8 cellular contexts compared by ENCODE assay signal in the genomic region with DNA sequence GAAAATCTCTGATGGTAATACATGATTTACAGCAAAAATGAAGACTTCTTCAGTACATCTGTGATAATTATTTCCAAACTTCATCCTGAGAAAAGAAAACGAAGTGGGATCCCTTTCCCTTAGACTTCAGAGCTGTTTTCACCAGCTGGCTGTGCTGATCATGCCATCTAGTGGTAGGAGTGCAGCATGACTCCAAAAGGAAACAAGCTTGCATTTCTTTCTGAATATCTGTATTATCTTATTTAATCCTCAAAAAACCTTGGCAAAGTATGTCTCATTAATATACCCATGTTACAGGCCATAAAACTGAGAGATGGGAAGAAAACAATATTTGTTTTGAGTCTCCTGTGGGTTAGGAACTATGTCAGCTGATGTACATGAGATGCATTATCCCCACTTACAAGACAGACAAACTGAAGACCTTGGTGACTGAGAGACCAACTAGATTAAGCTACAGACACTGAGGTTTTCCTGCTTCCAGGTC. TPM values are rescaled to one million over a fixed set of nuclear protein-coding genes. Genes with fewer than 3 reads are reported as not detected.
DNase-seq lines count a peak whose midpoint lies in the region; ATAC-seq and TF ChIP-seq lines count a peak whose summit lies in the region.

No MANE protein-coding gene starts in this region.

- TF ChIP-seq CTCF in CD4-positive, alpha-beta T cell (IDR thresholded peaks at IDR 0.05): peak; percentile 99

- H3K4me1 Mint-ChIP-seq in CD4-positive, alpha-beta T cell (ENCODE audit: low read depth): peaks cover 8% of the 10 kb centered on the region
- peaks cover 4% of the 10 kb centered on the region for H3K4me1 Mint-ChIP-seq in activated CD8-positive, alpha-beta T cell treated with anti-CD3 and anti-CD28 coated beads, Interleukin-2, amount 10 ng/mL, durations not matched to agents 7 days and 5 days (ENCODE audit: low read depth)

- DNase-seq in CD4-positive, alpha-beta T cell: peak in 7 of 10 experiments; percentile 4 to 25 (median 9)
- DNase-seq in GM19238 (ENCODE audit: insufficient read length, low spot score) (peak; percentile 17), NCI-H345 treated with DMSO at 0.1 percent for 48 hours (lab: John Stamatoyannopoulos, UW; ENCODE audit: unreplicated experiment) (peak; percentile 81), head of caudate nucleus (peak in 30 of 42 donors; percentile 10 to 73 (median 46)), putamen (ENCODE audit: low spot score) (peak; percentile 23)
- peak; percentile 46 for DNase-seq in activated CD8-positive, alpha-beta T cell treated with anti-CD3 and anti-CD28 coated beads, Interleukin-2, amount 10 ng/mL, durations not matched to agents 7 days and 5 days

- POLR2A ChIA-PET in CD4-positive, alpha-beta T cell (lab: Charles Lee): interaction anchor here (1.0 to 1.2 kb wide), 2 partner anchors 293 to 619 kb away, joined by 3 read pairs; no protein-coding TSS in a partner anchor
- POLR2A ChIA-PET in activated CD8-positive, alpha-beta T cell treated with anti-CD3 and anti-CD28 coated beads, Interleukin-2, amount 10 ng/mL, durations not matched to agents 7 days and 5 days (lab: Charles Lee): no interaction called here

- no peaks in the 10 kb centered on the region for H3K9me3 Mint-ChIP-seq in CD4-positive, alpha-beta T cell
- no peaks in the 10 kb centered on the region for H3K9me3 Mint-ChIP-seq in activated CD8-positive, alpha-beta T cell treated with anti-CD3 and anti-CD28 coated beads, Interleukin-2, amount 10 ng/mL, durations not matched to agents 7 days and 5 days (ENCODE audit: insufficient read depth)

- no peaks in the 10 kb centered on the region for H3K36me3 Mint-ChIP-seq in CD4-positive, alpha-beta T cell (ENCODE audit: low read depth)
- H3K36me3 Mint-ChIP-seq in activated CD8-positive, alpha-beta T cell treated with anti-CD3 and anti-CD28 coated beads, Interleukin-2, amount 10 ng/mL, durations not matched to agents 7 days and 5 days (ENCODE audit: low read depth): no peaks in the 10 kb centered on the region

- CTCF ChIA-PET in CD4-positive, alpha-beta T cell (lab: Charles Lee): interaction anchor here (0.6 to 1.8 kb wide), 17 partner anchors 8 to 619 kb away, joined by 3 to 21 read pairs (median 5); a partner anchor contains a TSS
- CTCF ChIA-PET in activated CD8-positive, alpha-beta T cell treated with anti-CD3 and anti-CD28 coated beads, Interleukin-2, amount 10 ng/mL, durations not matched to agents 7 days and 5 days (lab: Charles Lee): interaction anchor here (0.5 to 7.5 kb wide), 67 partner anchors 8 to 622 kb away, joined by 3 to 53 read pairs (median 4); a partner anchor contains a TSS

- peak; percentile 48 for ATAC-seq in CD4-positive, alpha-beta T cell (ENCODE audit: poor library complexity)
- no peak for ATAC-seq in activated CD8-positive, alpha-beta T cell treated with anti-CD3 and anti-CD28 coated beads, Interleukin-2, amount 10 ng/mL, durations not matched to agents 7 days and 5 days
- ATAC-seq in GM19035 (IDR thresholded peaks at IDR 0.05; ENCODE audit: unreplicated experiment) (no peak), HG02798 (IDR thresholded peaks at IDR 0.05; ENCODE audit: poor library complexity, unreplicated experiment) (no peak)

- H3K9me3 ChIP-seq in CD4-positive, alpha-beta T cell (ENCODE audit: control insufficient read depth, low read length): no peaks in the 10 kb centered on the region

- peaks cover 5% of the 10 kb centered on the region for H3K27me3 Mint-ChIP-seq in CD4-positive, alpha-beta T cell
- H3K27me3 Mint-ChIP-seq in activated CD8-positive, alpha-beta T cell treated with anti-CD3 and anti-CD28 coated beads, Interleukin-2, amount 10 ng/mL, durations not matched to agents 7 days and 5 days (ENCODE audit: low read depth): peaks cover 6% of the 10 kb centered on the region

- H3K4me3 Mint-ChIP-seq in CD4-positive, alpha-beta T cell: no peak overlapping the region
- H3K4me3 Mint-ChIP-seq in activated CD8-positive, alpha-beta T cell treated with anti-CD3 and anti-CD28 coated beads, Interleukin-2, amount 10 ng/mL, durations not matched to agents 7 days and 5 days: no peak overlapping the region

- intact Hi-C loops in CD4-positive, alpha-beta T cell (cut with DNase I, micrococcal nuclease): loop anchor here (1.0 to 5.0 kb wide), 7 partner anchors 168 to 620 kb away; no protein-coding TSS in a partner anchor
- intact Hi-C loops in head of caudate nucleus (cut with DNase I): no loop called here

- H3K27me3 ChIP-seq in CD4-positive, alpha-beta T cell (ENCODE audit: control insufficient read depth, insufficient read depth, low read length): no peaks in the 10 kb centered on the region

- H3K27ac ChIP-seq in CD4-positive, alpha-beta T cell (ENCODE audit: low read depth, low read length): no peak overlapping the region

- H3K27ac Mint-ChIP-seq in CD4-positive, alpha-beta T cell: no peak overlapping the region
- no peak overlapping the region for H3K27ac Mint-ChIP-seq in activated CD8-positive, alpha-beta T cell treated with anti-CD3 and anti-CD28 coated beads, Interleukin-2, amount 10 ng/mL, durations not matched to agents 7 days and 5 days

RNA-seq across cellular contexts. Expression of a gene that starts 9.8 kb away (rescaled TPM):
- not detected for total RNA-seq in CD4-positive, alpha-beta T cell
- total RNA-seq in activated CD8-positive, alpha-beta T cell treated with anti-CD3 and anti-CD28 coated beads, Interleukin-2, amount 10 ng/mL, durations not matched to agents 7 days and 5 days: not detected

RNA-seq across cellular contexts. Expression of a gene that starts 35.4 kb away (rescaled TPM):
- 10 to 100 TPM; 10.0 to 12.4 TPM for total RNA-seq in CD4-positive, alpha-beta T cell
- total RNA-seq in activated CD8-positive, alpha-beta T cell treated with anti-CD3 and anti-CD28 coated beads, Interleukin-2, amount 10 ng/mL, durations not matched to agents 7 days and 5 days: 10 to 100 TPM; 25.4 to 28.8 TPM

Comparison
In these comparisons a context has a peak if more than half of its experiments do, and no peak if none do; other contexts are left out.
1. DNase-seq: peak in every context shown above with its lines; median percentile 81 in NCI-H345 treated with DMSO at 0.1 percent for 48 hours; 46 in activated CD8-positive, alpha-beta T cell treated with anti-CD3 and anti-CD28 coated beads, Interleukin-2, amount 10 ng/mL, durations not matched to agents 7 days and 5 days; 46 in head of caudate nucleus; 23 in putamen; 17 in GM19238; 9 in CD4-positive, alpha-beta T cell.